37 cellular contexts compared by ENCODE assay signal in the genomic region with DNA sequence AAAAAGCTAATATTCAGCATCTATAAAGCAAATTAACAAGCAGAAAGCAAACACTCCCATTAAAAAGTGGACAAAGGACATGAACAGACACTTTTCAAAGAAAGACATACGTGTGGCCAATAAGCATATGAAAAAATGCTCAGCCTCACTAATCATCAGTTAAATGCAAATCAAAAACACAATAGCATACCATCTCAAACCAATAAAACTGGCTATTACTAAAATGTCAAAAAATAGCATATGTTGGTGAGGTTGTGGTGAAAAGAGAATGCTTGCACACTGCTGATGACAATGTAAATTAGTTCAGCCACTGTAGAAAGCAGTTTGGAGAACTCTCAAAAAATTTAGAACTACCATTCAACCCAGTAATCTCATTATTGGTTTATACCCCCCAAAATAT.
"Had no signal": no experiment of that assay in that cellular context is flagged by ENCODE, and none has a peak within 500 bp of the region (broad histone marks: within the 10 kb centered on the region; RNA-seq: fewer than 3 reads in every experiment).

No MANE protein-coding gene starts in this region.

- ATAC-seq: activated naive CD4-positive, alpha-beta T cell treated with anti-CD3 and anti-CD28 coated beads, Interleukin-2, amount 50 U/mL, for 72 hours; activated naive CD8-positive, alpha-beta T cell treated with anti-CD3 and anti-CD28 coated beads, Interleukin-2, amount 50 U/mL, for 24 hours; activated T-cell treated with anti-CD3 and anti-CD28 coated beads, Interleukin-2, amount 50 U/mL, for 4 hours; activated T-cell treated with anti-CD3 and anti-CD28 coated beads, Interleukin-2, amount 50 U/mL, for 72 hours; activated T-helper 17 cell treated with anti-CD3 and anti-CD28 coated beads, Interleukin-2, amount 50 U/mL, for 72 hours; body of pancreas had no signal

- H3K36me3 ChIP-seq: adrenal gland, ascending aorta, brain microvascular endothelial cell, breast epithelium, cardiac muscle cell had no signal

- H3K4me1 Mint-ChIP-seq: activated naive CD4-positive, alpha-beta T cell treated with anti-CD3 and anti-CD28 coated beads, Interleukin-2, amount 10 ng/mL, durations not matched to agents 7 days and 5 days; activated naive CD4-positive, alpha-beta T cell treated with anti-CD3 and anti-CD28 coated beads, Interleukin-2, amount 50 U/mL, for 24 hours; activated naive CD8-positive, alpha-beta T cell treated with anti-CD3 and anti-CD28 coated beads for 36 hours; activated naive CD8-positive, alpha-beta T cell treated with anti-CD3 and anti-CD28 coated beads, Interleukin-2, amount 10 ng/mL, durations not matched to agents 7 days and 5 days; activated naive CD8-positive, alpha-beta T cell treated with anti-CD3 and anti-CD28 coated beads, Interleukin-2, amount 50 U/mL, for 24 hours; activated T-helper 17 cell treated with anti-CD3 and anti-CD28 coated beads, Interleukin-2, amount 50 U/mL, for 72 hours; brain; central memory CD8-positive, alpha-beta T cell had no signal

- H3K9me3 ChIP-seq: adrenal gland, ascending aorta, body of pancreas, breast epithelium had no signal

- H3K27ac ChIP-seq: adrenal gland, ascending aorta, body of pancreas, brain microvascular endothelial cell, breast epithelium, cardiac muscle cell had no signal

- H3K27me3 Mint-ChIP-seq: activated naive CD4-positive, alpha-beta T cell treated with anti-CD3 and anti-CD28 coated beads, Interleukin-2, amount 10 ng/mL, durations not matched to agents 7 days and 5 days; activated naive CD4-positive, alpha-beta T cell treated with anti-CD3 and anti-CD28 coated beads, Interleukin-2, amount 50 U/mL, for 24 hours; activated naive CD8-positive, alpha-beta T cell; activated naive CD8-positive, alpha-beta T cell treated with anti-CD3 and anti-CD28 coated beads for 36 hours; activated naive CD8-positive, alpha-beta T cell treated with anti-CD3 and anti-CD28 coated beads, Interleukin-2, amount 10 ng/mL, durations not matched to agents 7 days and 5 days; activated naive CD8-positive, alpha-beta T cell treated with anti-CD3 and anti-CD28 coated beads, Interleukin-2, amount 50 U/mL, for 24 hours; activated T-cell treated with anti-CD3 and anti-CD28 coated beads, Interleukin-2, amount 50 U/mL, for 24 hours; activated T-helper 17 cell treated with anti-CD3 and anti-CD28 coated beads, Interleukin-2, amount 50 U/mL, for 72 hours; central memory CD8-positive, alpha-beta T cell had no signal

- DNase-seq: activated effector memory CD4-positive, alpha-beta T cell treated with anti-CD3 and anti-CD28 coated beads, Interleukin-2, amount 50 U/mL, for 16 hours; activated effector memory CD4-positive, alpha-beta T cell treated with Interleukin-2 at 50 U/mL for 16 hours; activated gamma-delta T cell; activated gamma-delta T cell treated with Interleukin-2 at 50 U/mL for 16 hours; activated naive CD4-positive, alpha-beta T cell; activated naive CD4-positive, alpha-beta T cell treated with anti-CD3 and anti-CD28 coated beads for 36 hours; activated naive CD4-positive, alpha-beta T cell treated with anti-CD3 and anti-CD28 coated beads, Interleukin-2, amount 10 ng/mL, durations not matched to agents 7 days and 5 days; activated naive CD4-positive, alpha-beta T cell treated with anti-CD3 and anti-CD28 coated beads, Interleukin-2, amount 50 U/mL, for 16 hours; activated naive CD4-positive, alpha-beta T cell treated with Interleukin-2 at 50 U/mL for 16 hours; activated naive CD8-positive, alpha-beta T cell treated with anti-CD3 and anti-CD28 coated beads for 36 hours; activated naive CD8-positive, alpha-beta T cell treated with anti-CD3 and anti-CD28 coated beads, Interleukin-2, amount 10 ng/mL, durations not matched to agents 7 days and 5 days; activated naive CD8-positive, alpha-beta T cell treated with anti-CD3 and anti-CD28 coated beads, Interleukin-2, amount 50 U/mL, for 24 hours; activated T-cell treated with anti-CD3 and anti-CD28 coated beads, Interleukin-2, amount 50 U/mL, for 24 hours; activated T-cell treated with anti-CD3 and anti-CD28 coated beads, Interleukin-2, amount 50 U/mL, for 4 hours; activated T-cell treated with anti-CD3 and anti-CD28 coated beads, Interleukin-2, amount 50 U/mL, for 48 hours; activated T-cell treated with anti-CD3 and anti-CD28 coated beads, Interleukin-2, amount 50 U/mL, for 72 hours; adrenal gland; amniotic stem cell; amygdala; anterior cingulate cortex; aorta; body of pancreas; brain microvascular endothelial cell; caudate nucleus; central memory CD4-positive, alpha-beta T cell; cerebellar nuclear complex had no signal

- H3K36me3 Mint-ChIP-seq: activated naive CD4-positive, alpha-beta T cell treated with anti-CD3 and anti-CD28 coated beads, Interleukin-2, amount 10 ng/mL, durations not matched to agents 7 days and 5 days; activated naive CD4-positive, alpha-beta T cell treated with anti-CD3 and anti-CD28 coated beads, Interleukin-2, amount 50 U/mL, for 24 hours; activated naive CD8-positive, alpha-beta T cell; activated naive CD8-positive, alpha-beta T cell treated with anti-CD3 and anti-CD28 coated beads for 36 hours; activated naive CD8-positive, alpha-beta T cell treated with anti-CD3 and anti-CD28 coated beads, Interleukin-2, amount 10 ng/mL, durations not matched to agents 7 days and 5 days; brain had no signal

- H3K27me3 ChIP-seq: adrenal gland, ascending aorta, body of pancreas, brain microvascular endothelial cell, breast epithelium, cardiac muscle cell had no signal

- H3K4me3 Mint-ChIP-seq: activated naive CD4-positive, alpha-beta T cell treated with anti-CD3 and anti-CD28 coated beads for 36 hours; activated naive CD4-positive, alpha-beta T cell treated with anti-CD3 and anti-CD28 coated beads, Interleukin-2, amount 10 ng/mL, durations not matched to agents 7 days and 5 days; activated naive CD4-positive, alpha-beta T cell treated with anti-CD3 and anti-CD28 coated beads, Interleukin-2, amount 50 U/mL, for 24 hours; activated naive CD8-positive, alpha-beta T cell; activated naive CD8-positive, alpha-beta T cell treated with anti-CD3 and anti-CD28 coated beads for 36 hours; activated naive CD8-positive, alpha-beta T cell treated with anti-CD3 and anti-CD28 coated beads, Interleukin-2, amount 10 ng/mL, durations not matched to agents 7 days and 5 days; activated naive CD8-positive, alpha-beta T cell treated with anti-CD3 and anti-CD28 coated beads, Interleukin-2, amount 50 U/mL, for 24 hours; activated T-cell treated with anti-CD3 and anti-CD28 coated beads, Interleukin-2, amount 50 U/mL, for 24 hours; activated T-cell treated with anti-CD3 and anti-CD28 coated beads, Interleukin-2, amount 50 U/mL, for 4 hours; activated T-cell treated with anti-CD3 and anti-CD28 coated beads, Interleukin-2, amount 50 U/mL, for 72 hours; activated T-helper 1 cell treated with anti-CD3 and anti-CD28 coated beads, Interleukin-12 subunit alpha, Interleukin-12 subunit beta, Interleukin-2, Interleukin-4 antibody, amounts not matched to agents 30 ng/mL and 10 ng/mL and 1 ng/mL, durations not matched to agents 14 hours and 24 hours and 36 hours; activated T-helper 17 cell treated with anti-CD3 and anti-CD28 coated beads, Interleukin-2, amount 50 U/mL, for 72 hours; brain; central memory CD8-positive, alpha-beta T cell had no signal

- H3K27ac Mint-ChIP-seq: activated naive CD4-positive, alpha-beta T cell treated with anti-CD3 and anti-CD28 coated beads for 36 hours; activated naive CD4-positive, alpha-beta T cell treated with anti-CD3 and anti-CD28 coated beads, Interleukin-2, amount 10 ng/mL, durations not matched to agents 7 days and 5 days; activated naive CD4-positive, alpha-beta T cell treated with anti-CD3 and anti-CD28 coated beads, Interleukin-2, amount 50 U/mL, for 24 hours; activated naive CD4-positive, alpha-beta T cell treated with anti-CD3 and anti-CD28 coated beads, Interleukin-2, amount 50 U/mL, for 72 hours; activated naive CD8-positive, alpha-beta T cell; activated naive CD8-positive, alpha-beta T cell treated with anti-CD3 and anti-CD28 coated beads for 36 hours; activated naive CD8-positive, alpha-beta T cell treated with anti-CD3 and anti-CD28 coated beads, Interleukin-2, amount 10 ng/mL, durations not matched to agents 7 days and 5 days; activated naive CD8-positive, alpha-beta T cell treated with anti-CD3 and anti-CD28 coated beads, Interleukin-2, amount 50 U/mL, for 24 hours; activated T-cell treated with anti-CD3 and anti-CD28 coated beads, Interleukin-2, amount 50 U/mL, for 24 hours; activated T-cell treated with anti-CD3 and anti-CD28 coated beads, Interleukin-2, amount 50 U/mL, for 72 hours; activated T-helper 1 cell treated with anti-CD3 and anti-CD28 coated beads, Interleukin-12 subunit alpha, Interleukin-12 subunit beta, Interleukin-2, Interleukin-4 antibody, amounts not matched to agents 30 ng/mL and 10 ng/mL and 1 ng/mL, durations not matched to agents 14 hours and 24 hours and 36 hours; activated T-helper 17 cell treated with anti-CD3 and anti-CD28 coated beads, Interleukin-2, amount 50 U/mL, for 72 hours; activated T-helper 2 cell treated with anti-CD3 and anti-CD28 coated beads, Interferon-gamma antibody, Interleukin-2, Interleukin-4, amounts not matched to agents 10 μg/mL and 5 μg/mL and 100 μg/mL, durations not matched to agents 14 hours and 24 hours and 36 hours; brain had no signal

- H3K4me3 ChIP-seq: adrenal gland, ascending aorta, body of pancreas, breast epithelium, cardiac muscle cell had no signal

- H3K4me1 ChIP-seq: adrenal gland, ascending aorta, body of pancreas, breast epithelium had no signal
